Comparison of ENCODE assay signal across 1 cellular context in genomic region chr10:70674560-70675495, GRCh38.
TF ChIP-seq lines count a peak whose summit lies in the region.

No MANE protein-coding gene starts in this region.

TF ChIP-seq in H1, 55 proteins besides CTCF, POLR2A, EP300 and RAD21 (continued from another document):
- TF ChIP-seq, protein P1, sequence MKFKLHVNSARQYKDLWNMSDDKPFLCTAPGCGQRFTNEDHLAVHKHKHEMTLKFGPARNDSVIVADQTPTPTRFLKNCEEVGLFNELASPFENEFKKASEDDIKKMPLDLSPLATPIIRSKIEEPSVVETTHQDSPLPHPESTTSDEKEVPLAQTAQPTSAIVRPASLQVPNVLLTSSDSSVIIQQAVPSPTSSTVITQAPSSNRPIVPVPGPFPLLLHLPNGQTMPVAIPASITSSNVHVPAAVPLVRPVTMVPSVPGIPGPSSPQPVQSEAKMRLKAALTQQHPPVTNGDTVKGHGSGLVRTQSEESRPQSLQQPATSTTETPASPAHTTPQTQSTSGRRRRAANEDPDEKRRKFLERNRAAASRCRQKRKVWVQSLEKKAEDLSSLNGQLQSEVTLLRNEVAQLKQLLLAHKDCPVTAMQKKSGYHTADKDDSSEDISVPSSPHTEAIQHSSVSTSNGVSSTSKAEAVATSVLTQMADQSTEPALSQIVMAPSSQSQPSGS (IDR thresholded peaks at IDR 0.05; ENCODE audit: low read length) = no peak
- TF ChIP-seq KDM5A (IDR thresholded peaks at IDR 0.05; ENCODE audit: low read length) = no peak
